5 cellular contexts compared by ENCODE assay signal in genomic region chr2:110047225-110047624, GRCh38.
DNase-seq lines count a peak whose midpoint lies in the region; ATAC-seq, FAIRE-seq and TF ChIP-seq lines count a peak whose summit lies in the region.
"Not testable (repeated sequence)": the region's sequence is repeated elsewhere in the genome, so short reads cannot be mapped to it uniquely, and the experiment has no call there.

No MANE protein-coding gene starts in this region.

- not testable (repeated sequence) for TF ChIP-seq EP300 in GM12878 (IDR thresholded peaks at IDR 0.05; ENCODE audit: borderline replicate concordance in 1 of 2, control insufficient read depth in 1 of 2, low read depth in 2 of 2, low read length in 2 of 2); H1 (IDR thresholded peaks at IDR 0.05; ENCODE audit: borderline replicate concordance in 1 of 2, low read depth in 2 of 2, low read length in 2 of 2)

- SMC1A ChIA-PET in GM12878 (lab: Charles Lee; ENCODE audit: uncharacterized antibody, unreplicated experiment), result not testable (repeated sequence)

- H2BK15ac ChIP-seq in H1 (ENCODE audit: low read length), result not testable (repeated sequence)

- not testable (repeated sequence) for H4K91ac ChIP-seq in H1 (replicated peaks; ENCODE audit: insufficient read length, low read length)

- not testable (repeated sequence) for H3K9ac ChIP-seq in GM12878 (ENCODE audit: control insufficient read depth, insufficient read depth, low read length); H1 (replicated peaks in 1 of 4; ENCODE audit: extremely low read depth in 1 of 4, low read depth in 3 of 4, low read length in 3 of 4)

- POLR2A ChIA-PET in GM12878 (lab: Charles Lee); H1 (lab: Charles Lee; ENCODE audit: partially characterized antibody): not testable (repeated sequence)

- not testable (repeated sequence) for H3K27ac Mint-ChIP-seq in stimulated activated memory B cell treated with anti-CD40 and anti-IgM and Interleukin-4, amounts not matched to agents 10 μg/mL and 1 μg/mL and 100 μg/mL, for 72 hours; stimulated activated naive CD8-positive, alpha-beta T cell treated with anti-CD3 and anti-CD28 coated beads, Interleukin-15, amount 100 ng/mL, for 72 hours

- H3K27ac ChIP-seq in GM12878 (ENCODE audit: control insufficient read depth, insufficient read depth); H1 (ENCODE audit: low read depth, low read length): not testable (repeated sequence)

- H3K4ac ChIP-seq in H1 (replicated peaks; ENCODE audit: insufficient read length, low read depth, low read length), result not testable (repeated sequence)

- H3K18ac ChIP-seq in H1 (ENCODE audit: extremely low read depth, low read length), result not testable (repeated sequence)

- RAD21 ChIA-PET in GM12878 (lab: Charles Lee; ENCODE audit: unreplicated experiment), result not testable (repeated sequence)

- not testable (repeated sequence) for TF ChIP-seq POLR2A in GM12892 (IDR thresholded peaks at IDR 0.05; ENCODE audit: low read depth, low read length); GM12878 (IDR thresholded peaks at IDR 0.05; ENCODE audit: low read depth, low read length); H1 (IDR thresholded peaks at IDR 0.05; ENCODE audit: control extremely low read depth in 1 of 2, low read depth in 2 of 2, low read length in 2 of 2)

- H3K36me3 ChIP-seq in GM12878 (ENCODE audit: control insufficient read depth in 2 of 2, insufficient read depth in 2 of 2, low read length in 1 of 2); H1 (ENCODE audit: control insufficient read depth in 2 of 4, insufficient read depth in 4 of 4, low read length in 3 of 4): not testable (repeated sequence)

- H3K79me2 ChIP-seq in GM12878 (ENCODE audit: control insufficient read depth, insufficient read depth, low read length); H1 (ENCODE audit: control insufficient read depth in 1 of 2, insufficient read depth in 2 of 2, low read length in 2 of 2): not testable (repeated sequence)

- not testable (repeated sequence) for H2BK120ac ChIP-seq in H1 (replicated peaks; ENCODE audit: low read depth, low read length)

- not testable (repeated sequence) for H2AK5ac ChIP-seq in H1 (ENCODE audit: low read depth, low read length)

- not testable (repeated sequence) for H3K4me3 Mint-ChIP-seq in stimulated activated memory B cell treated with anti-CD40 and anti-IgM and Interleukin-4, amounts not matched to agents 10 μg/mL and 1 μg/mL and 100 μg/mL, for 72 hours; stimulated activated naive CD8-positive, alpha-beta T cell treated with anti-CD3 and anti-CD28 coated beads, Interleukin-15, amount 100 ng/mL, for 72 hours

- not testable (repeated sequence) for H3K4me1 Mint-ChIP-seq in stimulated activated memory B cell treated with anti-CD40 and anti-IgM and Interleukin-4, amounts not matched to agents 10 μg/mL and 1 μg/mL and 100 μg/mL, for 72 hours; stimulated activated naive CD8-positive, alpha-beta T cell treated with anti-CD3 and anti-CD28 coated beads, Interleukin-15, amount 100 ng/mL, for 72 hours

- TF ChIP-seq RAD21 in GM12878 (IDR thresholded peaks at IDR 0.05; ENCODE audit: insufficient read depth, low read depth, low read length); H1 (IDR thresholded peaks at IDR 0.05 in 1 of 2, conservative IDR thresholded peaks at IDR 0.05 in 1 of 2; ENCODE audit: low read depth in 2 of 2, low read length in 2 of 2): not testable (repeated sequence)

- H4K5ac ChIP-seq in H1 (ENCODE audit: insufficient read length, low read depth, low read length), result not testable (repeated sequence)

- not testable (repeated sequence) for H3K4me3 ChIP-seq in GM12878; H1 (ENCODE audit: extremely low read depth in 1 of 4, insufficient read depth in 2 of 4, low read depth in 3 of 4, low read length in 4 of 4)

- not testable (repeated sequence) for H3K79me1 ChIP-seq in H1 (ENCODE audit: low read depth, low read length)

- H3K9me3 ChIP-seq in GM12878 (replicated peaks; ENCODE audit: control insufficient read depth, insufficient read depth, low read length); H1 (ENCODE audit: insufficient read depth in 2 of 2, low read depth in 1 of 2, low read length in 1 of 2): not testable (repeated sequence)

- not testable (repeated sequence) for H3K27me3 Mint-ChIP-seq in stimulated activated memory B cell treated with anti-CD40 and anti-IgM and Interleukin-4, amounts not matched to agents 10 μg/mL and 1 μg/mL and 100 μg/mL, for 72 hours; stimulated activated naive CD8-positive, alpha-beta T cell treated with anti-CD3 and anti-CD28 coated beads, Interleukin-15, amount 100 ng/mL, for 72 hours

- H2BK12ac ChIP-seq in H1 (ENCODE audit: low read depth, low read length), result not testable (repeated sequence)

- H3K23ac ChIP-seq in H1 (ENCODE audit: insufficient read length), result not testable (repeated sequence)

- FAIRE-seq in GM12892 (lab: Jason Lieb, UNC) (peak; percentile 33), H1 (lab: Jason Lieb, UNC) (peak; percentile 7)
- not testable (repeated sequence) for FAIRE-seq in GM12878 (lab: Jason Lieb, UNC)

- not testable (repeated sequence) for H3K23me2 ChIP-seq in H1 (ENCODE audit: low read depth, low read length)

- H3K27me3 ChIP-seq in GM12878 (replicated peaks in 1 of 2; ENCODE audit: control insufficient read depth in 2 of 2, insufficient read depth in 2 of 2, low read length in 1 of 2); H1 (replicated peaks in 1 of 4; ENCODE audit: control insufficient read depth in 3 of 4, extremely low read depth in 1 of 4, insufficient read depth in 3 of 4, low read length in 3 of 4): not testable (repeated sequence)

- H3K14ac ChIP-seq in H1 (ENCODE audit: insufficient read length), result not testable (repeated sequence)

- not testable (repeated sequence) for H2AFZ ChIP-seq in GM12878 (ENCODE audit: control insufficient read depth, low read depth, low read length); H1 (ENCODE audit: low read length)

- not testable (repeated sequence) for H3K9me3 Mint-ChIP-seq in stimulated activated memory B cell treated with anti-CD40 and anti-IgM and Interleukin-4, amounts not matched to agents 10 μg/mL and 1 μg/mL and 100 μg/mL, for 72 hours; stimulated activated naive CD8-positive, alpha-beta T cell treated with anti-CD3 and anti-CD28 coated beads, Interleukin-15, amount 100 ng/mL, for 72 hours

- not testable (repeated sequence) for H3K56ac ChIP-seq in H1 (replicated peaks; ENCODE audit: insufficient read length, low read depth, low read length)

- not testable (repeated sequence) for H3K4me1 ChIP-seq in GM12878 (ENCODE audit: control insufficient read depth, insufficient read depth, low read length); H1 (replicated peaks in 1 of 4; ENCODE audit: control insufficient read depth in 3 of 4, insufficient read depth in 4 of 4, low read length in 3 of 4)

- not testable (repeated sequence) for H3K4me2 ChIP-seq in GM12878 (ENCODE audit: control insufficient read depth, insufficient read depth); H1 (ENCODE audit: insufficient read depth in 1 of 2, low read depth in 2 of 2, low read length in 2 of 2)

- no CpG with 5 or more reads among the region's 4 CpGs for WGBS in GM12878 (ENCODE audit: insufficient coverage, insufficient replicate concordance, low lambda C conversion rate, missing lambda C conversion rate)
- WGBS in H1 (ENCODE audit: extremely low coverage in 1 of 2, insufficient coverage in 1 of 2, insufficient read length in 1 of 2, insufficient replicate concordance in 2 of 2, low coverage in 1 of 2, low lambda C conversion rate in 2 of 2, missing lambda C conversion rate in 1 of 2), 2 experiments, result no CpG with 5 or more reads among the region's 4 CpGs

- not testable (repeated sequence) for H4K20me1 ChIP-seq in GM12878 (ENCODE audit: control insufficient read depth, insufficient read depth); H1 (replicated peaks in 1 of 2; ENCODE audit: control insufficient read depth in 1 of 2, insufficient read depth in 2 of 2, low read length in 2 of 2)

- intact Hi-C loops in GM12878 (cut with micrococcal nuclease; ENCODE audit: unreplicated experiment), result not testable (repeated sequence)

- BruUV-seq in GM12878 (replicated peaks; lab: Mats Ljungman, UMichigan), result not testable (repeated sequence)

- CTCF ChIA-PET in GM12878 (lab: Yijun Ruan, JAX); H1 (lab: Charles Lee; ENCODE audit: partially characterized antibody): not testable (repeated sequence)

- peak; percentile 44 for ATAC-seq in GM12878
- ATAC-seq in stimulated activated memory B cell treated with anti-CD40 and anti-IgM and Interleukin-4, amounts not matched to agents 10 μg/mL and 1 μg/mL and 100 μg/mL, for 72 hours, result peak; percentile 56
- ATAC-seq in stimulated activated naive CD8-positive, alpha-beta T cell treated with anti-CD3 and anti-CD28 coated beads, Interleukin-15, amount 100 ng/mL, for 72 hours, result peak; percentile 19

- not testable (repeated sequence) for DNase-seq in GM12892 (ENCODE audit: insufficient read length); GM12878 (ENCODE audit: low read depth, low spot score); H1 (ENCODE audit: low read depth in 1 of 2, low spot score in 2 of 2); stimulated activated naive CD8-positive, alpha-beta T cell treated with anti-CD3 and anti-CD28 coated beads, Interleukin-15, amount 100 ng/mL, for 72 hours

- in situ Hi-C loops in GM12878 (cut with MboI), result not testable (repeated sequence)

- H4K8ac ChIP-seq in H1 (ENCODE audit: extremely low read depth, insufficient read depth, low read length), result not testable (repeated sequence)

- TF ChIP-seq CTCF in GM12878 (IDR thresholded peaks at IDR 0.05 in 2 of 3, conservative IDR thresholded peaks at IDR 0.05 in 1 of 3; ENCODE audit: control insufficient read depth in 2 of 3, extremely low read depth in 1 of 3, insufficient read depth in 1 of 3, low read depth in 3 of 3, low read length in 3 of 3); H1 (IDR thresholded peaks at IDR 0.05; ENCODE audit: control extremely low read depth in 1 of 3, insufficient read depth in 1 of 3, low read depth in 1 of 3, low read length in 3 of 3): not testable (repeated sequence)

- not testable (repeated sequence) for H2BK5ac ChIP-seq in H1 (ENCODE audit: low read depth, low read length)

- not testable (repeated sequence) for H3K36me3 Mint-ChIP-seq in stimulated activated memory B cell treated with anti-CD40 and anti-IgM and Interleukin-4, amounts not matched to agents 10 μg/mL and 1 μg/mL and 100 μg/mL, for 72 hours

- H2BK20ac ChIP-seq in H1 (ENCODE audit: low read length), result not testable (repeated sequence)
